Comparison of ENCODE assay signal across 2 cellular contexts in the genomic region with DNA sequence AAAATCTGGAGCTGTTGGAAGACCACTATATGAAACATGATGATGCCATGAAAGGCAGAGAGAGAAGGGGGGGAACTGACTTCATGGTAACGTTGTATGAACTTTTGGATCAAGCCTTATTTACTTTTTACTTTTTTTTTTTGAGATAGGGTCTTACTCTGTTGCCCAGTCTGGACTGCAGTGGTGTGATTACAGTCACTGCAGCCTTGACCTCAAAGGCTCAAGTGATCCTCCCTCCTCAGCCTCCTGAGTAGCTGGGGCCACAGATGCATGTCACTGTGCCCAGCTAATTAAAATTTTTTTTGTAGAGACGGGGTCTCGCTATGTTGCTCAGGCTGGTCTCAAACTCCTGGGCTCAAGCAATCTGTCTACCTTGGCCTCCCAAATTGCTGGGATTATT.
TF ChIP-seq lines count a peak whose summit lies in the region.

No MANE protein-coding gene starts in this region.

TF ChIP-seq in HEK293, 187 proteins besides CTCF, POLR2A, EP300 and RAD21:
- TF ChIP-seq ZXDB (tag by site-specific recombination; IDR thresholded peaks at IDR 0.05) (no peak), PRDM10 (tag by site-specific recombination; IDR thresholded peaks at IDR 0.05) (no peak), ZNF658 (tag by site-specific recombination; IDR thresholded peaks at IDR 0.05) (no peak), ZNF404 (tag by site-specific recombination; IDR thresholded peaks at IDR 0.05) (no peak), SALL2 (tag by site-specific recombination; IDR thresholded peaks at IDR 0.05; ENCODE audit: borderline replicate concordance) (no peak), ZNF121 (tag by site-specific recombination; IDR thresholded peaks at IDR 0.05) (peak; percentile 82), SCRT2 (tag by site-specific recombination; IDR thresholded peaks at IDR 0.05) (no peak), ZNF24 (tag by site-specific recombination; IDR thresholded peaks at IDR 0.05) (no peak)

TF ChIP-seq in K562, 482 proteins besides CTCF, POLR2A, EP300 and RAD21 (continued from another document):
- TF ChIP-seq DMBX1 (CRISPR knock-in tag; IDR thresholded peaks at IDR 0.05; ENCODE audit: borderline replicate concordance) (no peak), MXI1 (IDR thresholded peaks at IDR 0.05; ENCODE audit: low read depth, low read length) (no peak), ELK1 (CRISPR knock-in tag; IDR thresholded peaks at IDR 0.05) (no peak), ZNF121 (CRISPR knock-in tag; conservative IDR thresholded peaks at IDR 0.05) (peak; percentile 80), ZNF41 (CRISPR knock-in tag; conservative IDR thresholded peaks at IDR 0.05) (no peak)
